ENCODE assay signal across 8 cellular contexts in genomic region chr13:50713849-50714248, GRCh38.
DNase-seq lines count a peak whose midpoint lies in the region; ATAC-seq and TF ChIP-seq lines count a peak whose summit lies in the region.

No MANE protein-coding gene starts in this region.

- peak; percentile 27 for DNase-seq in GM12865 (ENCODE audit: low read depth)
- DNase-seq in GM23248 = peak; percentile 78
- no peak for DNase-seq in RWPE2 (ENCODE audit: low spot score)
- peak; percentile 85 for DNase-seq in fibroblast of pulmonary artery (ENCODE audit: low read depth)
- DNase-seq in stromal cell of bone marrow (ENCODE audit: low read depth) = peak; percentile 60
- DNase-seq in NCI-H2196 (lab: John Stamatoyannopoulos, UW; ENCODE audit: unreplicated experiment) = no peak
- DNase-seq in GOT3 (lab: John Stamatoyannopoulos, UW) = no peak
- DNase-seq in NCI-H774 (lab: John Stamatoyannopoulos, UW) = no peak

- in situ Hi-C loops in GM23248 (cut with MboI) = no loop called here

- no peaks in the 10 kb centered on the region for H4K20me1 ChIP-seq in GM23248 (ENCODE audit: insufficient read depth)

- no peaks in the 10 kb centered on the region for H3K9me2 ChIP-seq in GM23248 (ENCODE audit: insufficient read depth)

- no peak overlapping the region for H2AFZ ChIP-seq in GM23248

- H3K9ac ChIP-seq in GM23248 = no peak overlapping the region

- no peak for TF ChIP-seq CTCF in GM12865 (IDR thresholded peaks at IDR 0.05; ENCODE audit: insufficient read depth, low read depth, low read length, missing control alignments)
- TF ChIP-seq CTCF in RWPE2 (IDR thresholded peaks at IDR 0.05; ENCODE audit: poor library complexity, severe bottlenecking) = no peak
- no peak for TF ChIP-seq CTCF in fibroblast of pulmonary artery (IDR thresholded peaks at IDR 0.05; ENCODE audit: low read length, missing control alignments)

- 0 out of 2 replicates have a peak, but pooled peaks cover 7% of the 10 kb centered on the region for H3F3A ChIP-seq in GM23248 (ENCODE audit: insufficient read depth)

- 92 to 94% methylated on average over 8 of the region's 8 CpGs for WGBS in GM23248 (ENCODE audit: low coverage in 1 of 2, low lambda C conversion rate in 2 of 2, missing lambda C conversion rate in 2 of 2), 2 experiments

- H3K27ac ChIP-seq in GM23248 (no peak overlapping the region), RWPE2 (ENCODE audit: poor library complexity, severe bottlenecking) (no peak overlapping the region)

- H3K9me3 ChIP-seq in GM23248 (ENCODE audit: low read depth) (no peaks in the 10 kb centered on the region), RWPE2 (ENCODE audit: severe bottlenecking) (no peaks in the 10 kb centered on the region)

- H3K4me1 ChIP-seq in GM23248 (ENCODE audit: insufficient read depth) (peaks cover 18% of the 10 kb centered on the region), RWPE2 (ENCODE audit: insufficient read depth, poor library complexity, severe bottlenecking) (no peaks in the 10 kb centered on the region)

- no peaks in the 10 kb centered on the region for H3K79me2 ChIP-seq in GM23248 (ENCODE audit: insufficient read depth)

- H3K36me3 ChIP-seq in GM23248 (ENCODE audit: low read depth) (no peaks in the 10 kb centered on the region), RWPE2 (ENCODE audit: low read depth) (no peaks in the 10 kb centered on the region)

- no peak overlapping the region for H3K4me2 ChIP-seq in GM23248 (ENCODE audit: unreplicated experiment)

- H3K27me3 ChIP-seq in GM23248 (replicated peaks; ENCODE audit: insufficient read depth) = no peaks in the 10 kb centered on the region
- H3K27me3 ChIP-seq in RWPE2 (ENCODE audit: insufficient read depth, poor library complexity, severe bottlenecking) = no peaks in the 10 kb centered on the region

- peak; percentile 74 for ATAC-seq in RWPE2 (ENCODE audit: low read depth)

- H3K4me3 ChIP-seq in GM12865 (ENCODE audit: low read depth, low read length) = no peak overlapping the region
- H3K4me3 ChIP-seq in GM23248 = no peak overlapping the region
- no peak overlapping the region for H3K4me3 ChIP-seq in RWPE2 (ENCODE audit: severe bottlenecking)
- no peak overlapping the region for H3K4me3 ChIP-seq in fibroblast of pulmonary artery (replicated peaks; ENCODE audit: low read depth, low read length)

Comparison
In these comparisons a context has a peak if more than half of its experiments do, and no peak if none do; other contexts are left out.
1. DNase-seq: peak in GM12865 (single experiment), GM23248 (single experiment), fibroblast of pulmonary artery (single experiment) and stromal cell of bone marrow (single experiment); none in RWPE2 (single experiment), NCI-H2196 (single experiment), GOT3 (single experiment) and NCI-H774 (single experiment).